ENCODE assay signal across 1 cellular context in the genomic region with DNA sequence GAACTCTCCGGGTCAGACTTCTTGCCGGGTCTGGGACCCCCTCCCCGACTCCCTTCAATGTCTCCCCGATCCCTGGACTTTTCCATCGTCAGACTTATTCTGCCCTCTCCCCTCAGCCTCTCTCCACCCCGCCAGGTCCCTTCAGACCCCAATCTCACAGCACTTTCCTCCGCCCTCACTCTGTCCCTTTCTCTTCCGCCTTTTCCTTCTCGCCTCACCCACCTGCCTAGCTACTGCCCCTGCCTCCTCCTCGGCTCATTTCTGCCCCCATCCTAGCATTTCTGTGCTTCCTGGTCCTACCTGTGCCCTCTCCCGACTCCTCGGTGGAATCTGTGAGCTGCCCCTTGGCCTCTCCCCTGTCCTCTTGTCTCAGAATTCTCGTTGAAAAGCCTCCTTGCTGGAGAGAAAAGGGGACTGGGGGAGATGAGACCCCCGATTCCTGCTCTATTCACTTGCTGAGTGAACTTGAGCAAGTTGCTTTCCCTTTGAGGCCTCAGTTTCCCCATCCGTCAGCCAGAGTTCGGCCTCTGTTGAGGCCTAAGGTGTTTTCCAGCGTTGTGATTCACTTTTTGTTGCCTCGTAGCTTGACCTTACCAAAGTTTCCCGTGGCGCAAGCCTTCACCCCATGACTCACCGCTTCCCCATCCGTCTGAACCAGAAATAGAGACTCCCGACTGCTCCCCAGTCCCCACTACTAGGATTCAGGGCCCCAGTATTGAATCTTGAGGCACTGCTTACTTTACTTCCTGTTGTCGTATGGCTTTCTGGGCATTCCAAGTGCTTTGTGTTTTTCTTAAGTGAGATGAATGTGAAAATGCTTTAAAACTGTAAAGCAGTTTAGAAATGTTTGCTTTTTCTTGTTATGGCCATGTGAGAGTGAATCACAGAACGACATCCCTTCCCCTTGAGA.
A peak's percentile ranks its signal among the peaks of the same experiment; 100 is the strongest.
TF ChIP-seq lines count a peak whose summit lies in the region.

No MANE protein-coding gene starts in this region.

TF ChIP-seq in IMR-90, 13 proteins besides CTCF, POLR2A, EP300 and RAD21 (continued from another document):
- TF ChIP-seq CHD1 (IDR thresholded peaks at IDR 0.05; ENCODE audit: low read depth, low read length) (0 out of 2 replicates have a peak, but pooled peaks have one; percentile 23), NFE2L2 (IDR thresholded peaks at IDR 0.05; ENCODE audit: low read depth, low read length) (no peak), BHLHE40 (IDR thresholded peaks at IDR 0.05; ENCODE audit: low read depth, low read length) (peak; percentile 37; the same call in 1 of the 2 replicates)
- TF ChIP-seq, protein P1, sequence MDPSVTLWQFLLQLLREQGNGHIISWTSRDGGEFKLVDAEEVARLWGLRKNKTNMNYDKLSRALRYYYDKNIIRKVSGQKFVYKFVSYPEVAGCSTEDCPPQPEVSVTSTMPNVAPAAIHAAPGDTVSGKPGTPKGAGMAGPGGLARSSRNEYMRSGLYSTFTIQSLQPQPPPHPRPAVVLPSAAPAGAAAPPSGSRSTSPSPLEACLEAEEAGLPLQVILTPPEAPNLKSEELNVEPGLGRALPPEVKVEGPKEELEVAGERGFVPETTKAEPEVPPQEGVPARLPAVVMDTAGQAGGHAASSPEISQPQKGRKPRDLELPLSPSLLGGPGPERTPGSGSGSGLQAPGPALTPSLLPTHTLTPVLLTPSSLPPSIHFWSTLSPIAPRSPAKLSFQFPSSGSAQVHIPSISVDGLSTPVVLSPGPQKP (IDR thresholded peaks at IDR 0.05; ENCODE audit: borderline replicate concordance, low read depth, low read length), result no peak
TF ChIP-seq in IMR-90: peak in this region for 6.
